Comparison of ENCODE assay signal across 21 cellular contexts in the genomic region with DNA sequence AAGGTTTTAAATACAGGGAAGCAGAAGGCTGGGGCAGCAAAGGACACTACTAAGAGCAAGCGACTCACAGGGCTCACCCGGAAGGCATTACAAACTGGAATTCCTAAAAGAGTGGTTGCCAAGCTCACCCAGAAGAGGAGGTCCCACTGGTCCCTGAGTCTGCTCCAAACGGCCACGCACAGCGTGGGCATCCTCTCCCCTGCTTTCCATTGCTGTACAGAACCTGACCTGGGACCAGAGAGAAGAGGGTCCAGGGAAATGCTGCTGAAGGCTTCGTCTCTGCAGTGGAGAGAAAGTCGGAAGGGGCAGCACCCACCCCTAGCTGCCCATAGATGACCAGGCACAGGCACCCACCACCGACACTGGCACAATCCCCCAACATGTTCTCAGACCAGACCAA.
DNase-seq lines count a peak whose midpoint lies in the region; ATAC-seq and TF ChIP-seq lines count a peak whose summit lies in the region.
"Had no signal": no experiment of that assay in that cellular context is flagged by ENCODE, and none has a peak within 500 bp of the region (broad histone marks: within the 10 kb centered on the region; RNA-seq: fewer than 3 reads in every experiment).

No MANE protein-coding gene starts in this region.

- intact Hi-C loops in IMR-90 (cut with micrococcal nuclease) (no loop called here), testis (cut with DNase I; ENCODE audit: low total_unique reads) (no loop called here)

- H4K5ac ChIP-seq in IMR-90 (ENCODE audit: low read depth, low read length), result no peak overlapping the region

- TF ChIP-seq POLR2A in IMR-90 (IDR thresholded peaks at IDR 0.05; ENCODE audit: low read depth, low read length), result no peak
- no peak for TF ChIP-seq POLR2A in testis (IDR thresholded peaks at IDR 0.05)

- in situ Hi-C loops in IMR-90 (cut with MboI; ENCODE audit: low sequenced_read_pairs), result no loop called here

- TF ChIP-seq RAD21 in IMR-90 (IDR thresholded peaks at IDR 0.05; ENCODE audit: low read length), result no peak

- no peak overlapping the region for H3K18ac ChIP-seq in IMR-90 (ENCODE audit: low read depth, low read length)

- peaks cover 20% of the 10 kb centered on the region for H3K9me1 ChIP-seq in IMR-90 (ENCODE audit: insufficient read depth, low read length)

- H2AK5ac ChIP-seq in IMR-90 (ENCODE audit: low read depth, low read length), result peak overlapping the region; percentile 55; the same call in 1 of the 2 replicates

- no TSS peak for BruUV-seq in IMR-90 (replicated peaks; lab: Mats Ljungman, UMichigan)

- no peak for TF ChIP-seq CTCF in IMR-90 (conservative IDR thresholded peaks at IDR 0.05; ENCODE audit: low read depth, low read length)
- no peak for TF ChIP-seq CTCF in testis (IDR thresholded peaks at IDR 0.05)

- H3K4ac ChIP-seq in IMR-90 (ENCODE audit: low read depth, low read length), result peak overlapping the region; percentile 21; the same call in 1 of the 2 replicates

- 0 out of 20 replicates have a peak overlapping the region, but pooled peaks of 2 of the 10 experiments have one; percentile 6 to 17 for H3K4me3 ChIP-seq in BLaER1 treated with 17β-estradiol and CSF1 and Interleukin-3, amounts not matched to agents 10 nM and 100 nM
- H3K4me3 ChIP-seq in IMR-90 (ENCODE audit: insufficient read depth, low read depth, low read length) (no peak overlapping the region), testis (no peak overlapping the region)
- H3K4me3 ChIP-seq: A549, GM23248, HAP-1 had no signal

- no peaks in the 10 kb centered on the region for H4K20me1 ChIP-seq in BLaER1 treated with 17β-estradiol and CSF1 and Interleukin-3, amounts not matched to agents 10 nM and 100 nM
- H4K20me1 ChIP-seq in IMR-90 (ENCODE audit: insufficient read depth, low read length), result no peaks in the 10 kb centered on the region

- H3K27ac ChIP-seq in BLaER1 treated with 17β-estradiol and CSF1 and Interleukin-3, amounts not matched to agents 10 nM and 100 nM, result peak overlapping the region in 10 of 11 experiments; percentile 37 to 99 (median 98); a peak in 19 of 22 replicates
- no peak overlapping the region for H3K27ac ChIP-seq in IMR-90 (ENCODE audit: insufficient read depth, low read length)
- H3K27ac ChIP-seq in testis, result no peak overlapping the region
- H3K27ac ChIP-seq: A549, GM23248 had no signal

- H2AK9ac ChIP-seq in IMR-90 (replicated peaks; ENCODE audit: low read depth, low read length, poor library complexity), result peak overlapping the region; percentile 3

- H3K23ac ChIP-seq in IMR-90 (ENCODE audit: low read depth, low read length), result peak overlapping the region; percentile 34; the same call in 1 of the 2 replicates

- ATAC-seq in IMR-90 (ENCODE audit: low read depth), result no peak
- ATAC-seq: A549 had no signal

- H3K56ac ChIP-seq in IMR-90 (ENCODE audit: extremely low read depth, insufficient read depth, low read length), result no peak overlapping the region

- peak overlapping the region; percentile 5; the same call in 1 of the 2 replicates for H2BK20ac ChIP-seq in IMR-90 (ENCODE audit: low read depth, low read length)

- H2AFZ ChIP-seq in IMR-90 (replicated peaks; ENCODE audit: low read length, poor library complexity), result no peak overlapping the region
- H2AFZ ChIP-seq: GM23248 had no signal

- no peak overlapping the region for H2BK5ac ChIP-seq in IMR-90 (ENCODE audit: low read depth, low read length, poor library complexity, severe bottlenecking)

- DNase-seq in IMR-90, result no peak
- DNase-seq in mesenteric fat pad (ENCODE audit: low spot score), result peak; percentile 74
- DNase-seq in testis, result peak; percentile 9
- DNase-seq in SKM-1 (lab: John Stamatoyannopoulos, UW; ENCODE audit: unreplicated experiment), result no peak
- no peak for DNase-seq in NCI-H748 (lab: John Stamatoyannopoulos, UW; ENCODE audit: unreplicated experiment)
- no peak for DNase-seq in stimulated activated naive CD4-positive, alpha-beta T cell treated with Interleukin-2 at 50 U/mL for 16 hours (lab: John Stamatoyannopoulos, UW)
- DNase-seq: DMS153, DND-41, GM23248, HFFc6, KBM-7, MV-4-11, NCI-H1694, NCI-H2081, NCI-H2227 treated with DMSO at 0.1 percent for 48 hours, NCI-H526 treated with DMSO at 0.1 percent for 48 hours, RPMI8226, SHP77 had no signal

- CTCF ChIA-PET in IMR-90 (lab: Yijun Ruan, JAX), result no interaction called here

- WGBS in IMR-90 (ENCODE audit: extremely low coverage in 2 of 2, insufficient read length in 1 of 2), 2 experiments, result 100% methylated on average over 2 of the region's 8 CpGs; no CpG with 5 or more reads in 1 of the 2 experiments
- 90 to 91% methylated on average over 8 of the region's 8 CpGs for WGBS in testis, 2 donors

- peak overlapping the region in 3 of 11 experiments; percentile 17 to 46 (median 30); a peak in 5 of 22 replicates for H3K9ac ChIP-seq in BLaER1 treated with 17β-estradiol and CSF1 and Interleukin-3, amounts not matched to agents 10 nM and 100 nM
- no peak overlapping the region for H3K9ac ChIP-seq in IMR-90 (ENCODE audit: low read depth, low read length)
- H3K9ac ChIP-seq: GM23248 had no signal

- H4K8ac ChIP-seq in IMR-90 (ENCODE audit: low read depth in 2 of 2, low read length in 2 of 2), result 0 out of 4 replicates have a peak overlapping the region, but pooled peaks of 1 of the 2 experiments have one; percentile 9

- no peaks in the 10 kb centered on the region for H3K27me3 ChIP-seq in BLaER1 treated with 17β-estradiol and CSF1 and Interleukin-3, amounts not matched to agents 10 nM and 100 nM
- H3K27me3 ChIP-seq in IMR-90 (ENCODE audit: control insufficient read depth, insufficient read depth, low read length), result no peaks in the 10 kb centered on the region
- no peaks in the 10 kb centered on the region for H3K27me3 ChIP-seq in testis

- dilution Hi-C loops in IMR-90 (cut with HindIII; ENCODE audit: low sequenced_read_pairs, unreplicated experiment), result no loop called here

- H3K4me1 ChIP-seq in BLaER1 treated with 17β-estradiol and CSF1 and Interleukin-3, amounts not matched to agents 10 nM and 100 nM, result peaks cover 83 to 95% (median 92%) of the 10 kb centered on the region in 10 experiments
- H3K4me1 ChIP-seq in IMR-90 (ENCODE audit: control insufficient read depth, insufficient read depth, low read length) (peaks cover 18% of the 10 kb centered on the region), testis (peaks cover 32% of the 10 kb centered on the region)

- no peak overlapping the region for H2BK15ac ChIP-seq in IMR-90 (ENCODE audit: low read depth, low read length)

- peaks cover 0 to 35% (median 24%) of the 10 kb centered on the region in 11 experiments; a peak in 18 of 22 replicates for H3K9me3 ChIP-seq in BLaER1 treated with 17β-estradiol and CSF1 and Interleukin-3, amounts not matched to agents 10 nM and 100 nM (replicated peaks in 1 of 11)
- H3K9me3 ChIP-seq in IMR-90 (ENCODE audit: control insufficient read depth, insufficient read depth, low read length) (no peaks in the 10 kb centered on the region), testis (no peaks in the 10 kb centered on the region)
- H3K9me3 ChIP-seq: A549, HAP-1 had no signal

- H3K4me2 ChIP-seq in BLaER1 treated with 17β-estradiol and CSF1 and Interleukin-3, amounts not matched to agents 10 nM and 100 nM, result peak overlapping the region; percentile 27 to 93 (median 86); a peak in 20 of 22 replicates
- no peak overlapping the region for H3K4me2 ChIP-seq in IMR-90 (ENCODE audit: low read depth, low read length)
- H3K4me2 ChIP-seq: A549 had no signal

- H3K36me3 ChIP-seq in BLaER1 treated with 17β-estradiol and CSF1 and Interleukin-3, amounts not matched to agents 10 nM and 100 nM, result peaks cover 0 to 52% (median 32%) of the 10 kb centered on the region in 11 experiments; a peak in 18 of 22 replicates
- H3K36me3 ChIP-seq in IMR-90 (ENCODE audit: control insufficient read depth, insufficient read depth, low read length), result no peaks in the 10 kb centered on the region
- H3K36me3 ChIP-seq in testis (ENCODE audit: low read depth, missing control alignments), result no peaks in the 10 kb centered on the region
- H3K36me3 ChIP-seq: HAP-1 had no signal

- POLR2A ChIA-PET in IMR-90 (lab: Charles Lee; ENCODE audit: unreplicated experiment), result no interaction called here

- H3K79me1 ChIP-seq in IMR-90 (ENCODE audit: low read depth in 1 of 2, low read length in 2 of 2), result peaks cover 27 to 78% of the 10 kb centered on the region in 2 experiments

- H4K91ac ChIP-seq in IMR-90 (ENCODE audit: insufficient read depth, low read depth, low read length), result no peak overlapping the region

- H3K14ac ChIP-seq in IMR-90 (replicated peaks; ENCODE audit: low read depth, low read length), result no peak overlapping the region; the same call in 1 of the 2 replicates

- no peak overlapping the region for H2BK120ac ChIP-seq in IMR-90 (ENCODE audit: low read depth, low read length)

TF ChIP-seq in IMR-90, 13 proteins besides CTCF, POLR2A, EP300 and RAD21:
- TF ChIP-seq, protein P1, sequence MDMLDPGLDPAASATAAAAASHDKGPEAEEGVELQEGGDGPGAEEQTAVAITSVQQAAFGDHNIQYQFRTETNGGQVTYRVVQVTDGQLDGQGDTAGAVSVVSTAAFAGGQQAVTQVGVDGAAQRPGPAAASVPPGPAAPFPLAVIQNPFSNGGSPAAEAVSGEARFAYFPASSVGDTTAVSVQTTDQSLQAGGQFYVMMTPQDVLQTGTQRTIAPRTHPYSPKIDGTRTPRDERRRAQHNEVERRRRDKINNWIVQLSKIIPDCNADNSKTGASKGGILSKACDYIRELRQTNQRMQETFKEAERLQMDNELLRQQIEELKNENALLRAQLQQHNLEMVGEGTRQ (IDR thresholded peaks at IDR 0.05; ENCODE audit: low read depth, low read length), result no peak
- no peak for TF ChIP-seq CHD1 (IDR thresholded peaks at IDR 0.05; ENCODE audit: low read depth, low read length)

Comparison
In these comparisons a context has a peak if more than half of its experiments do, and no peak if none do; other contexts are left out.
1. H3K27ac ChIP-seq: peak in BLaER1 treated with 17β-estradiol and CSF1 and Interleukin-3, amounts not matched to agents 10 nM and 100 nM (10 of 11); none in IMR-90 (single experiment) and testis (0 of 2).
2. DNase-seq: peak in mesenteric fat pad (single experiment) and testis (single experiment); none in IMR-90 (single experiment), SKM-1 (single experiment), NCI-H748 (single experiment) and stimulated activated naive CD4-positive, alpha-beta T cell treated with Interleukin-2 at 50 U/mL for 16 hours (single experiment).